ENCODE assay signal across 1 cellular context in genomic region chr17:4947411-4948165, GRCh38.
TF ChIP-seq lines count a peak whose summit lies in the region.

No MANE protein-coding gene starts in this region.

TF ChIP-seq in endothelial cell of umbilical vein, 7 proteins besides CTCF, POLR2A, EP300 and RAD21:
- TF ChIP-seq POLR2AphosphoS5 (IDR thresholded peaks at IDR 0.05; ENCODE audit: insufficient read depth, low read depth, low read length): no peak
- TF ChIP-seq GATA2 (IDR thresholded peaks at IDR 0.05; ENCODE audit: insufficient read depth, insufficient read length, low read depth, low read length): no peak
- TF ChIP-seq JUN (IDR thresholded peaks at IDR 0.05; ENCODE audit: borderline replicate concordance, insufficient read depth, insufficient read length, low read depth): no peak
- TF ChIP-seq MAX (IDR thresholded peaks at IDR 0.05; ENCODE audit: insufficient read depth, insufficient read length): no peak
- TF ChIP-seq MYC (IDR thresholded peaks at IDR 0.05; ENCODE audit: low read depth, low read length): no peak
- no peak for TF ChIP-seq EZH2 (IDR thresholded peaks at IDR 0.05; ENCODE audit: borderline replicate concordance, low read depth, low read length, severe bottlenecking)
- TF ChIP-seq FOS (IDR thresholded peaks at IDR 0.05; ENCODE audit: borderline replicate concordance, insufficient read depth, low read length): no peak
TF ChIP-seq in endothelial cell of umbilical vein: peak in this region for 0.
